ENCODE assay signal across 29 cellular contexts in genomic region chr6:48893048-48893447, GRCh38.
"Had no signal": no experiment of that assay in that cellular context is flagged by ENCODE, and none has a peak within 500 bp of the region (broad histone marks: within the 10 kb centered on the region; RNA-seq: fewer than 3 reads in every experiment).

No MANE protein-coding gene starts in this region.

- H3K9me3 ChIP-seq: ascending aorta, breast epithelium, esophagus muscularis mucosa, gastrocnemius medialis had no signal

- ATAC-seq: activated CD8-positive, alpha-beta T cell treated with anti-CD3 and anti-CD28 coated beads for 36 hours; activated T-cell treated with anti-CD3 and anti-CD28 coated beads, Interleukin-2, amount 50 U/mL, for 4 hours; activated T-helper 17 cell treated with anti-CD3 and anti-CD28 coated beads, Interleukin-2, amount 50 U/mL, for 72 hours; foreskin keratinocyte; gastrocnemius medialis; heart left ventricle; T-helper 17 cell; WTC11 had no signal

- H3K36me3 ChIP-seq: ascending aorta, breast epithelium, esophagus muscularis mucosa, gastrocnemius medialis, heart left ventricle had no signal

- H3K4me3 ChIP-seq: ascending aorta, breast epithelium, coronary artery, dorsolateral prefrontal cortex, esophagus muscularis mucosa, gastrocnemius medialis, heart left ventricle had no signal

- DNase-seq: activated CD4-positive, alpha-beta T cell treated with anti-CD3 and anti-CD28 coated beads for 1 hour; activated CD4-positive, alpha-beta T cell treated with anti-CD3 and anti-CD28 coated beads for 4 hours; activated CD4-positive, alpha-beta T cell treated with anti-CD3 and anti-CD28 coated beads, Interleukin-2, amount 50 U/mL, for 1 hour; activated CD4-positive, alpha-beta T cell treated with anti-CD3 and anti-CD28 coated beads, Interleukin-2, amount 50 U/mL, for 48 hours; activated CD8-positive, alpha-beta memory T cell treated with anti-CD3 and anti-CD28 coated beads for 24 hours; activated CD8-positive, alpha-beta T cell treated with anti-CD3 and anti-CD28 coated beads for 36 hours; activated effector memory CD4-positive, alpha-beta T cell treated with Interleukin-2 at 50 U/mL for 16 hours; activated gamma-delta T cell treated with Interleukin-2 at 50 U/mL for 16 hours; activated naive CD4-positive, alpha-beta T cell treated with anti-CD3 and anti-CD28 coated beads, Interleukin-2, amount 50 U/mL, for 16 hours; activated naive CD4-positive, alpha-beta T cell treated with Interleukin-2 at 50 U/mL for 16 hours; activated T-cell treated with anti-CD3 and anti-CD28 coated beads, Interleukin-2, amount 50 U/mL, for 4 hours; amniotic stem cell; dorsolateral prefrontal cortex; effector memory CD4-positive, alpha-beta T cell; endodermal cell; erythroblast; foreskin keratinocyte; gastrocnemius medialis; glutamatergic neuron; heart left ventricle; T-helper 1 cell; T-helper 17 cell; T1000 had no signal

- H3K27me3 ChIP-seq: ascending aorta, breast epithelium, dorsolateral prefrontal cortex, esophagus muscularis mucosa, foreskin keratinocyte, gastrocnemius medialis, heart left ventricle had no signal

- H3K27ac ChIP-seq: ascending aorta, breast epithelium, coronary artery, dorsolateral prefrontal cortex, esophagus muscularis mucosa, foreskin keratinocyte, gastrocnemius medialis, heart left ventricle had no signal

- H3K4me1 ChIP-seq: ascending aorta, breast epithelium, esophagus muscularis mucosa, foreskin keratinocyte, gastrocnemius medialis, heart left ventricle had no signal
